1 cellular context compared by ENCODE assay signal in the genomic region with DNA sequence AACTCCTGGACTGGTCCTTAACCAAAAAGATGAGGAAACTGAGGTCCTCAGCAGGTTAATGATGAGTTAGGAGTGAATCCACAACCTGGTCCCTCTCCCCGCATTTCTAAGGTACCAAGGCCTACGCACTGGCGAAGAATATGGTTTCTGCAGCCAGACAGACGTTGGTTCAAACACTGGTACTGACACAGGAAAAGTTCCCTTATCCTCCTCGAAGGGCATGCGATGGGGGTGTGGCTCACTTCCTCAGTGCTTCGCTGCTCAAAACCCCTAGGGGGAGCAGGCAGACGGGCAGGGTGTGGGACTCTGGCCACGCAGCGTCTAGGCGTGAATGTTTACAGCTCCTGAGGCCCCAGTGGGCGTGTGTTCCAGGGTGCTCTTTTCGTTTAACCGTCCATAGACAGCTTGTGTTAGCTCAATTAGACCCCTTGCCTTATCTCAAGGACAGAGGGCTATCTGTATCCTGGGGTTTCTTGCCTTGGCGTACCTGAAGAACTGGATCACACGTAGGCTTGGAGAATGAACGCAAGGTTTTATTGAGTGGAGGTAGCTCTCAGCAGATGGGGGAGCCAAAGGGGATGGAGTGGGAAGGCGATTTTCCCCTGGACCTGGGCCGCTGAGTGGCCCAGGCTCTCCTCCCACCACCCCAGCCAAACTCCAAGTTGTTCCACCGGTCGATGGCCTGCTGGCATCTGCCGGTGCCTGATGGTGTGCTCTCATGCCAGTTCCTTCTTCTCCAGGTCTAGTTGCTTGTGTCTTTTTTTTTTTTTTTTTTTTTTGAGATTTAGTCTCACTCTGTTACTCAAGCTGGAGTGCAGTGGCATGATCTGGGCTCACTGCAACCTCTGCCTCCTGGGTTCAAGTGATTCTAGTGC.
A peak's percentile ranks its signal among the peaks of the same experiment; 100 is the strongest.
TF ChIP-seq lines count a peak whose summit lies in the region.

No MANE protein-coding gene starts in this region.

TF ChIP-seq in HepG2, 621 proteins besides CTCF, POLR2A, EP300 and RAD21 (continued from another document and continues in another):
- TF ChIP-seq, protein P1, sequence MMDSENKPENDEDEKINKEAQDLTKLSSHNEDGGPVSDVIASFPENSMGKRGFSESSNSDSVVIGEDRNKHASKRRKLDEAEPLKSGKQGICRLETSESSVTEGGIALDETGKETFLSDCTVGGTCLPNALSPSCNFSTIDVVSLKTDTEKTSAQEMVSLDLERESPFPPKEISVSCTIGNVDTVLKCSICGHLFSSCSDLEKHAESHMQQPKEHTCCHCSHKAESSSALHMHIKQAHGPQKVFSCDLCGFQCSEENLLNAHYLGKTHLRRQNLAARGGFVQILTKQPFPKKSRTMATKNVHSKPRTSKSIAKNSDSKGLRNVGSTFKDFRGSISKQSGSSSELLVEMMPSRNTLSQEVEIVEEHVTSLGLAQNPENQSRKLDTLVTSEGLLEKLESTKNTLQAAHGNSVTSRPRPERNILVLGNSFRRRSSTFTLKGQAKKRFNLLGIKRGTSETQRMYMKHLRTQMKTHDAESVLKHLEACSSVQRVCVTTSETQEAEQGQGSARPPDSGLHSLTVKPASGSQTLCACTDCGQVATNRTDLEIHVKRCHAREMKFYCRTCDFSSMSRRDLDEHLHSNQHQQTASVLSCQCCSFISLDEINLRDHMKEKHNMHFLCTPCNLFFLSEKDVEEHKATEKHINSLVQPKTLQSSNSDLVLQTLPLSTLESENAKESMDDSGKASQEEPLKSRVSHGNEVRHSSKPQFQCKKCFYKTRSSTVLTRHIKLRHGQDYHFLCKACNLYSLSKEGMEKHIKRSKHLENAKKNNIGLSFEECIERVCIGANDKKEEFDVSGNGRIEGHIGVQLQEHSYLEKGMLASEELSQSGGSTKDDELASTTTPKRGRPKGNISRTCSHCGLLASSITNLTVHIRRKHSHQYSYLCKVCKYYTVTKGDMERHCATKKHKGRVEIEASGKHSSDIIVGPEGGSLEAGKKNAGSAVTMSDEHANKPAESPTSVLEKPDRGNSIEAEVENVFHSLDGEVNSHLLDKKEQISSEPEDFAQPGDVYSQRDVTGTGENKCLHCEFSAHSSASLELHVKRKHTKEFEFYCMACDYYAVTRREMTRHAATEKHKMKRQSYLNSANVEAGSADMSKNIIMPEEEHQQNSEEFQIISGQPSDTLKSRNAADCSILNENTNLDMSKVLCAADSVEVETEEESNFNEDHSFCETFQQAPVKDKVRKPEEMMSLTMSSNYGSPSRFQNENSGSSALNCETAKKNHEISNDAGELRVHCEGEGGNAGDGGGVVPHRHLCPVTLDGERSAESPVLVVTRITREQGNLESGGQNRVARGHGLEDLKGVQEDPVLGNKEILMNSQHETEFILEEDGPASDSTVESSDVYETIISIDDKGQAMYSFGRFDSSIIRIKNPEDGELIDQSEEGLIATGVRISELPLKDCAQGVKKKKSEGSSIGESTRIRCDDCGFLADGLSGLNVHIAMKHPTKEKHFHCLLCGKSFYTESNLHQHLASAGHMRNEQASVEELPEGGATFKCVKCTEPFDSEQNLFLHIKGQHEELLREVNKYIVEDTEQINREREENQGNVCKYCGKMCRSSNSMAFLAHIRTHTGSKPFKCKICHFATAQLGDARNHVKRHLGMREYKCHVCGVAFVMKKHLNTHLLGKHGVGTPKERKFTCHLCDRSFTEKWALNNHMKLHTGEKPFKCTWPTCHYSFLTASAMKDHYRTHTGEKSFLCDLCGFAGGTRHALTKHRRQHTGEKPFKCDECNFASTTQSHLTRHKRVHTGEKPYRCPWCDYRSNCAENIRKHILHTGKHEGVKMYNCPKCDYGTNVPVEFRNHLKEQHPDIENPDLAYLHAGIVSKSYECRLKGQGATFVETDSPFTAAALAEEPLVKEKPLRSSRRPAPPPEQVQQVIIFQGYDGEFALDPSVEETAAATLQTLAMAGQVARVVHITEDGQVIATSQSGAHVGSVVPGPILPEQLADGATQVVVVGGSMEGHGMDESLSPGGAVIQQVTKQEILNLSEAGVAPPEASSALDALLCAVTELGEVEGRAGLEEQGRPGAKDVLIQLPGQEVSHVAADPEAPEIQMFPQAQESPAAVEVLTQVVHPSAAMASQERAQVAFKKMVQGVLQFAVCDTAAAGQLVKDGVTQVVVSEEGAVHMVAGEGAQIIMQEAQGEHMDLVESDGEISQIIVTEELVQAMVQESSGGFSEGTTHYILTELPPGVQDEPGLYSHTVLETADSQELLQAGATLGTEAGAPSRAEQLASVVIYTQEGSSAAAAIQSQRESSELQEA (CRISPR knock-in tag; IDR thresholded peaks at IDR 0.05; ENCODE audit: not compliant biosample characterization), result no peak
- no peak for TF ChIP-seq ZNF629 (CRISPR knock-in tag; conservative IDR thresholded peaks at IDR 0.05)
- peak; percentile 73; the same call in 1 of the 2 replicates for TF ChIP-seq TP53 (CRISPR knock-in tag; conservative IDR thresholded peaks at IDR 0.05)
- TF ChIP-seq, protein P2, sequence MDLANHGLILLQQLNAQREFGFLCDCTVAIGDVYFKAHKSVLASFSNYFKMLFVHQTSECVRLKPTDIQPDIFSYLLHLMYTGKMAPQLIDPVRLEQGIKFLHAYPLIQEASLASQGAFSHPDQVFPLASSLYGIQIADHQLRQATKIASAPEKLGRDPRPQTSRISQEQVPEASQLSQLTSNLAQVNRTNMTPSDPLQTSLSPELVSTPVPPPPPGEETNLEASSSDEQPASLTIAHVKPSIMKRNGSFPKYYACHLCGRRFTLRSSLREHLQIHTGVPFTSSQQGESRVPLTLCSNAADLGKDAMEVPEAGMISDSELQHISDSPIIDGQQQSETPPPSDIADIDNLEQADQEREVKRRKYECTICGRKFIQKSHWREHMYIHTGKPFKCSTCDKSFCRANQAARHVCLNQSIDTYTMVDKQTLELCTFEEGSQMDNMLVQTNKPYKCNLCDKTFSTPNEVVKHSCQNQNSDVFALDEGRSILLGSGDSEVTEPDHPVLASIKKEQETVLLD (CRISPR knock-in tag; IDR thresholded peaks at IDR 0.05; ENCODE audit: low read depth), result no peak
- no peak for TF ChIP-seq CEBPB (IDR thresholded peaks at IDR 0.05; ENCODE audit: borderline replicate concordance, low read depth, low read length)
- TF ChIP-seq, protein P3, sequence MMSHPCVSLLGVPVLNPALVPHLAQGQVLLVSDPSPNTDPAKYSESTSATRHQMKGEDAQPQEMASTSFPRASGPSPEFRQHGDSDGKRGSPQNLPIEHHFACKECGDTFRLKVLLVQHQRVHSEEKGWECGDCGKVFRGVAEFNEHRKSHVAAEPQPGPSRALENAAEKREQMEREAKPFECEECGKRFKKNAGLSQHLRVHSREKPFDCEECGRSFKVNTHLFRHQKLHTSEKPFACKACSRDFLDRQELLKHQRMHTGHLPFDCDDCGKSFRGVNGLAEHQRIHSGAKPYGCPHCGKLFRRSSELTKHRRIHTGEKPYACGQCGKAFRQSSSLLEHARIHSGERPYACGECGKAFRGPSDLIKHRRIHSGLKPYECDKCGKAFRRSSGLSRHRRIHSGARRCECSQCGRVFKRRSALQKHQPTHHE (CRISPR knock-in tag; IDR thresholded peaks at IDR 0.05; ENCODE audit: borderline replicate concordance), result 0 out of 2 replicates have a peak, but pooled peaks have one; percentile 48
- no peak for TF ChIP-seq FOXM1 (CRISPR knock-in tag; IDR thresholded peaks at IDR 0.05)
- TF ChIP-seq ZNF577 (CRISPR knock-in tag; IDR thresholded peaks at IDR 0.05; ENCODE audit: borderline replicate concordance, low read depth), result no peak
- peak; percentile 61; the same call in 1 of the 2 replicates for TF ChIP-seq DNMT1 (CRISPR knock-in tag; IDR thresholded peaks at IDR 0.05)
- TF ChIP-seq MAFK (conservative IDR thresholded peaks at IDR 0.05 in 1 of 2, IDR thresholded peaks at IDR 0.05 in 1 of 2; ENCODE audit: low read length in 2 of 2), result no peak
- TF ChIP-seq, protein P4, sequence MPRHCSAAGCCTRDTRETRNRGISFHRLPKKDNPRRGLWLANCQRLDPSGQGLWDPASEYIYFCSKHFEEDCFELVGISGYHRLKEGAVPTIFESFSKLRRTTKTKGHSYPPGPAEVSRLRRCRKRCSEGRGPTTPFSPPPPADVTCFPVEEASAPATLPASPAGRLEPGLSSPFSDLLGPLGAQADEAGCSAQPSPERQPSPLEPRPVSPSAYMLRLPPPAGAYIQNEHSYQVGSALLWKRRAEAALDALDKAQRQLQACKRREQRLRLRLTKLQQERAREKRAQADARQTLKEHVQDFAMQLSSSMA (CRISPR knock-in tag; IDR thresholded peaks at IDR 0.05), result no peak
- TF ChIP-seq, protein P5, sequence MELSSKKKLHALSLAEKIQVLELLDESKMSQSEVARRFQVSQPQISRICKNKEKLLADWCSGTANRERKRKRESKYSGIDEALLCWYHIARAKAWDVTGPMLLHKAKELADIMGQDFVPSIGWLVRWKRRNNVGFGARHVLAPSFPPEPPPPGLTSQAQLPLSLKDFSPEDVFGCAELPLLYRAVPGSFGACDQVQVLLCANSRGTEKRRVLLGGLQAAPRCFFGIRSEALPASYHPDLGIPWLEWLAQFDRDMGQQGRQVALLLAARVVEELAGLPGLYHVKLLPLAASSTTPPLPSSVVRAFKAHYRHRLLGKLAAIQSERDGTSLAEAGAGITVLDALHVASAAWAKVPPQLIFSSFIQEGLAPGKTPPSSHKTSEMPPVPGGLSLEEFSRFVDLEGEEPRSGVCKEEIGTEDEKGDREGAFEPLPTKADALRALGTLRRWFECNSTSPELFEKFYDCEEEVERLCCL (CRISPR knock-in tag; IDR thresholded peaks at IDR 0.05; ENCODE audit: borderline replicate concordance), result no peak
- TF ChIP-seq ZSCAN12 (CRISPR knock-in tag; IDR thresholded peaks at IDR 0.05), result 0 out of 2 replicates have a peak, but pooled peaks have one; percentile 59
- no peak for TF ChIP-seq SOX6 (IDR thresholded peaks at IDR 0.05)
- TF ChIP-seq SOX6 (CRISPR knock-in tag; IDR thresholded peaks at IDR 0.05), result peak; percentile 54; the same call in 1 of the 2 replicates
- peak; percentile 72; the same call in 1 of the 2 replicates for TF ChIP-seq ZNF614 (CRISPR knock-in tag; IDR thresholded peaks at IDR 0.05; ENCODE audit: borderline replicate concordance)
- TF ChIP-seq MAF1 (CRISPR knock-in tag; IDR thresholded peaks at IDR 0.05; ENCODE audit: borderline replicate concordance), result no peak
- TF ChIP-seq, protein P6, sequence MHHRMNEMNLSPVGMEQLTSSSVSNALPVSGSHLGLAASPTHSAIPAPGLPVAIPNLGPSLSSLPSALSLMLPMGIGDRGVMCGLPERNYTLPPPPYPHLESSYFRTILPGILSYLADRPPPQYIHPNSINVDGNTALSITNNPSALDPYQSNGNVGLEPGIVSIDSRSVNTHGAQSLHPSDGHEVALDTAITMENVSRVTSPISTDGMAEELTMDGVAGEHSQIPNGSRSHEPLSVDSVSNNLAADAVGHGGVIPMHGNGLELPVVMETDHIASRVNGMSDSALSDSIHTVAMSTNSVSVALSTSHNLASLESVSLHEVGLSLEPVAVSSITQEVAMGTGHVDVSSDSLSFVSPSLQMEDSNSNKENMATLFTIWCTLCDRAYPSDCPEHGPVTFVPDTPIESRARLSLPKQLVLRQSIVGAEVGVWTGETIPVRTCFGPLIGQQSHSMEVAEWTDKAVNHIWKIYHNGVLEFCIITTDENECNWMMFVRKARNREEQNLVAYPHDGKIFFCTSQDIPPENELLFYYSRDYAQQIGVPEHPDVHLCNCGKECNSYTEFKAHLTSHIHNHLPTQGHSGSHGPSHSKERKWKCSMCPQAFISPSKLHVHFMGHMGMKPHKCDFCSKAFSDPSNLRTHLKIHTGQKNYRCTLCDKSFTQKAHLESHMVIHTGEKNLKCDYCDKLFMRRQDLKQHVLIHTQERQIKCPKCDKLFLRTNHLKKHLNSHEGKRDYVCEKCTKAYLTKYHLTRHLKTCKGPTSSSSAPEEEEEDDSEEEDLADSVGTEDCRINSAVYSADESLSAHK (CRISPR knock-in tag; IDR thresholded peaks at IDR 0.05; ENCODE audit: borderline replicate concordance), result no peak
- TF ChIP-seq GLI4 (CRISPR knock-in tag; IDR thresholded peaks at IDR 0.05; ENCODE audit: borderline replicate concordance), result no peak
- 0 out of 2 replicates have a peak, but pooled peaks have one; percentile 55 for TF ChIP-seq SMAD3 (CRISPR knock-in tag; IDR thresholded peaks at IDR 0.05)
- 0 out of 2 replicates have a peak, but pooled peaks have one; percentile 30 for TF ChIP-seq PITX1 (CRISPR knock-in tag; IDR thresholded peaks at IDR 0.05)
- TF ChIP-seq, protein P7, sequence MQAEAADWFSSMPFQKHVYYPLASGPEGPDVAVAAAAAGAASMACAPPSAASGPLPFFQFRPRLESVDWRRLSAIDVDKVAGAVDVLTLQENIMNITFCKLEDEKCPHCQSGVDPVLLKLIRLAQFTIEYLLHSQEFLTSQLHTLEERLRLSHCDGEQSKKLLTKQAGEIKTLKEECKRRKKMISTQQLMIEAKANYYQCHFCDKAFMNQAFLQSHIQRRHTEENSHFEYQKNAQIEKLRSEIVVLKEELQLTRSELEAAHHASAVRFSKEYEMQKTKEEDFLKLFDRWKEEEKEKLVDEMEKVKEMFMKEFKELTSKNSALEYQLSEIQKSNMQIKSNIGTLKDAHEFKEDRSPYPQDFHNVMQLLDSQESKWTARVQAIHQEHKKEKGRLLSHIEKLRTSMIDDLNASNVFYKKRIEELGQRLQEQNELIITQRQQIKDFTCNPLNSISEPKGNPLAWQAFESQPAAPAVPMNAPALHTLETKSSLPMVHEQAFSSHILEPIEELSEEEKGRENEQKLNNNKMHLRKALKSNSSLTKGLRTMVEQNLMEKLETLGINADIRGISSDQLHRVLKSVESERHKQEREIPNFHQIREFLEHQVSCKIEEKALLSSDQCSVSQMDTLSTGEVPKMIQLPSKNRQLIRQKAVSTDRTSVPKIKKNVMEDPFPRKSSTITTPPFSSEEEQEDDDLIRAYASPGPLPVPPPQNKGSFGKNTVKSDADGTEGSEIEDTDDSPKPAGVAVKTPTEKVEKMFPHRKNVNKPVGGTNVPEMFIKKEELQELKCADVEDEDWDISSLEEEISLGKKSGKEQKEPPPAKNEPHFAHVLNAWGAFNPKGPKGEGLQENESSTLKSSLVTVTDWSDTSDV (CRISPR knock-in tag; IDR thresholded peaks at IDR 0.05), result no peak
- TF ChIP-seq NR3C1 (CRISPR knock-in tag; IDR thresholded peaks at IDR 0.05), result no peak
- TF ChIP-seq ZNF496 (CRISPR knock-in tag; IDR thresholded peaks at IDR 0.05; ENCODE audit: insufficient replicate concordance), result no peak
- TF ChIP-seq ZNF556 (CRISPR knock-in tag; IDR thresholded peaks at IDR 0.05; ENCODE audit: borderline replicate concordance), result peak; percentile 82; the same call in 1 of the 2 replicates
- no peak for TF ChIP-seq ZNF724P (CRISPR knock-in tag; IDR thresholded peaks at IDR 0.05; ENCODE audit: borderline replicate concordance)
- TF ChIP-seq TBX3 (IDR thresholded peaks at IDR 0.05; ENCODE audit: borderline replicate concordance), result peak; percentile 42; the same call in 1 of the 2 replicates
- TF ChIP-seq ZNF343 (CRISPR knock-in tag; IDR thresholded peaks at IDR 0.05), result no peak
- TF ChIP-seq ZFP62 (CRISPR knock-in tag; IDR thresholded peaks at IDR 0.05), result no peak; the same call in 1 of the 2 replicates
- TF ChIP-seq DMAP1 (CRISPR knock-in tag; IDR thresholded peaks at IDR 0.05), result no peak
- no peak for TF ChIP-seq MYNN (CRISPR knock-in tag; IDR thresholded peaks at IDR 0.05; ENCODE audit: low read depth)
- peak; percentile 71 for TF ChIP-seq MED1 (CRISPR knock-in tag; IDR thresholded peaks at IDR 0.05)
- TF ChIP-seq ZNF703 (CRISPR knock-in tag; IDR thresholded peaks at IDR 0.05; ENCODE audit: borderline replicate concordance), result no peak
- TF ChIP-seq ZNF652 (CRISPR knock-in tag; IDR thresholded peaks at IDR 0.05; ENCODE audit: borderline replicate concordance, low read depth), result no peak; the same call in 1 of the 2 replicates
- peak; percentile 86 for TF ChIP-seq ZBTB38 (CRISPR knock-in tag; IDR thresholded peaks at IDR 0.05)
- no peak for TF ChIP-seq SMAD9 (CRISPR knock-in tag; IDR thresholded peaks at IDR 0.05)
- peak; percentile 74 for TF ChIP-seq POGZ (CRISPR knock-in tag; IDR thresholded peaks at IDR 0.05)
- no peak for TF ChIP-seq CCDC6 (CRISPR knock-in tag; IDR thresholded peaks at IDR 0.05)
- no peak for TF ChIP-seq ZNF530 (CRISPR knock-in tag; IDR thresholded peaks at IDR 0.05; ENCODE audit: low read depth)
